16 cellular contexts compared by ENCODE assay signal in genomic region chr3:36525115-36525711, GRCh38.
DNase-seq lines count a peak whose midpoint lies in the region; ATAC-seq, FAIRE-seq and TF ChIP-seq lines count a peak whose summit lies in the region.
"Had no signal": no experiment of that assay in that cellular context is flagged by ENCODE, and none has a peak within 500 bp of the region (broad histone marks: within the 10 kb centered on the region; RNA-seq: fewer than 3 reads in every experiment).

No MANE protein-coding gene starts in this region.

- H3K36me3 Mint-ChIP-seq in CD4-positive, alpha-beta memory T cell = no peaks in the 10 kb centered on the region

- H3K27me3 ChIP-seq in liver (ENCODE audit: control insufficient read depth in 4 of 4, insufficient read depth in 4 of 4, low read length in 3 of 4) = peaks cover 0 to 5% (median 0%) of the 10 kb centered on the region in 4 donors
- H3K27me3 ChIP-seq in HepG2 (ENCODE audit: control insufficient read depth in 1 of 2, insufficient read depth in 2 of 2, low read length in 2 of 2) = no peaks in the 10 kb centered on the region
- no peaks in the 10 kb centered on the region for H3K27me3 ChIP-seq in CD4-positive, alpha-beta memory T cell (ENCODE audit: insufficient read depth, low read length)
- H3K27me3 ChIP-seq: tibial artery had no signal

- H3K9ac ChIP-seq in liver (ENCODE audit: low read depth in 1 of 2, low read length in 2 of 2) = no peak overlapping the region
- H3K9ac ChIP-seq in HepG2 (ENCODE audit: insufficient read depth, low read depth, low read length) = no peak overlapping the region

- H3K4me1 ChIP-seq in liver (ENCODE audit: control insufficient read depth in 4 of 4, insufficient read depth in 4 of 4, low read length in 3 of 4) = no peaks in the 10 kb centered on the region
- H3K4me1 ChIP-seq in HepG2 (ENCODE audit: insufficient read depth, low read length) = no peaks in the 10 kb centered on the region
- H3K4me1 ChIP-seq in CD4-positive, alpha-beta memory T cell (ENCODE audit: insufficient read depth, low read length) = no peaks in the 10 kb centered on the region

- H3K9me3 ChIP-seq in liver (ENCODE audit: control insufficient read depth in 4 of 4, low read length in 3 of 4) (no peaks in the 10 kb centered on the region), HepG2 (ENCODE audit: low read length) (no peaks in the 10 kb centered on the region)
- no peaks in the 10 kb centered on the region for H3K9me3 ChIP-seq in CD4-positive, alpha-beta memory T cell (ENCODE audit: control insufficient read depth in 1 of 2, low read length in 2 of 2)
- H3K9me3 ChIP-seq: tibial artery had no signal

- ATAC-seq in HepG2 (no peak), HG03354 (IDR thresholded peaks at IDR 0.05; ENCODE audit: poor library complexity, severe bottlenecking, unreplicated experiment) (no peak), GM18498 (IDR thresholded peaks at IDR 0.05; ENCODE audit: unreplicated experiment) (no peak)
- ATAC-seq: activated CD8-positive, alpha-beta T cell treated with anti-CD3 and anti-CD28 coated beads for 36 hours; sciatic nerve had no signal

- TF ChIP-seq RAD21 in liver (IDR thresholded peaks at IDR 0.05) = no peak
- no peak for TF ChIP-seq RAD21 in HepG2 (CRISPR knock-in tag; IDR thresholded peaks at IDR 0.05)

- no peak for FAIRE-seq in HepG2 (lab: Jason Lieb, UNC)

- CTCF ChIA-PET in HepG2 (lab: Yijun Ruan, JAX; ENCODE audit: low intra/inter-chr PET ratio, low total read pairs) = no interaction called here
- CTCF ChIA-PET in CD4-positive, alpha-beta memory T cell (lab: Charles Lee; ENCODE audit: partially characterized antibody) = no interaction called here

- no peak overlapping the region for H3K4me2 ChIP-seq in HepG2 (ENCODE audit: low read depth, low read length)

- intact Hi-C loops in HepG2 (cut with micrococcal nuclease; ENCODE audit: unreplicated experiment) = no loop called here
- intact Hi-C loops in CD4-positive, alpha-beta memory T cell (cut with micrococcal nuclease) = no loop called here

- in situ Hi-C loops in HepG2 (cut with HindIII; ENCODE audit: extremely low pct_ligation_motif_present, low pct_unique_long_range_greater_than_20kb) = loop anchor here (25.0 kb wide), 1 partner anchor 388 kb away; no protein-coding TSS in a partner anchor

- H3K4me3 ChIP-seq in liver (ENCODE audit: low read depth in 1 of 3, low read length in 3 of 3) (no peak overlapping the region), HepG2 (replicated peaks in 1 of 3; ENCODE audit: insufficient read depth in 1 of 3, low read depth in 2 of 3, low read length in 3 of 3) (no peak overlapping the region)
- no peak overlapping the region for H3K4me3 ChIP-seq in CD4-positive, alpha-beta memory T cell (ENCODE audit: low read length in 2 of 2)
- H3K4me3 ChIP-seq: coronary artery, tibial artery had no signal

- TF ChIP-seq POLR2A in HepG2 (IDR thresholded peaks at IDR 0.05; ENCODE audit: insufficient read depth in 1 of 2, low read depth in 2 of 2, low read length in 2 of 2) = no peak

- H3K27ac ChIP-seq in liver (ENCODE audit: low read depth in 1 of 2, low read length in 2 of 2) = no peak overlapping the region
- no peak overlapping the region for H3K27ac ChIP-seq in HepG2 (ENCODE audit: extremely low read length, insufficient read depth, low read length)
- H3K27ac ChIP-seq in CD4-positive, alpha-beta memory T cell (ENCODE audit: low read depth, low read length) = no peak overlapping the region
- H3K27ac ChIP-seq: coronary artery, tibial artery had no signal

- POLR2A ChIA-PET in HepG2 (lab: Yijun Ruan, JAX) = no interaction called here
- POLR2A ChIA-PET in CD4-positive, alpha-beta memory T cell (lab: Charles Lee; ENCODE audit: partially characterized antibody) = no interaction called here

- DNase-seq in HepG2 (ENCODE audit: low spot score) = no peak
- DNase-seq in astrocyte of the hippocampus (ENCODE audit: low read depth, low spot score) = peak; percentile 85
- DNase-seq in glomerular visceral epithelial cell (ENCODE audit: extremely low spot score) = peak; percentile 30
- no peak for DNase-seq in HPDE6-E6E7 (ENCODE audit: extremely low spot score)
- DNase-seq in CD4-positive, alpha-beta memory T cell = no peak
- DNase-seq: activated CD8-positive, alpha-beta T cell treated with anti-CD3 and anti-CD28 coated beads for 36 hours; activated naive CD4-positive, alpha-beta T cell; NCI-H146; NK-92 treated with Interleukin-12 subunit alpha and Interleukin-12 subunit beta, amount 100 ng/mL, for 24 hours; tibial artery had no signal

- WGBS in liver = 41% methylated on average over 1 of the region's 1 CpG
- WGBS in HepG2 (ENCODE audit: low lambda C conversion rate) = 0% methylated on average over 1 of the region's 1 CpG

- H3K36me3 ChIP-seq in liver (ENCODE audit: control insufficient read depth in 4 of 4, insufficient read depth in 3 of 4, low read depth in 1 of 4, low read length in 3 of 4) (no peaks in the 10 kb centered on the region), HepG2 (replicated peaks in 1 of 2; ENCODE audit: control insufficient read depth in 1 of 2, insufficient read depth in 2 of 2, low read length in 2 of 2) (no peaks in the 10 kb centered on the region)
- H3K36me3 ChIP-seq in CD4-positive, alpha-beta memory T cell (ENCODE audit: insufficient read depth, low read length) = no peaks in the 10 kb centered on the region
- H3K36me3 ChIP-seq: tibial artery had no signal

- H3K27me3 Mint-ChIP-seq in CD4-positive, alpha-beta memory T cell = peaks cover 0 to 2% of the 10 kb centered on the region in 2 donors
- H3K27me3 Mint-ChIP-seq: activated CD8-positive, alpha-beta T cell treated with anti-CD3 and anti-CD28 coated beads for 36 hours had no signal

- no peak overlapping the region for H3K4me3 Mint-ChIP-seq in CD4-positive, alpha-beta memory T cell
- H3K4me3 Mint-ChIP-seq: activated CD8-positive, alpha-beta T cell treated with anti-CD3 and anti-CD28 coated beads for 36 hours; T-helper 1 cell treated with Interleukin-12 subunit alpha and Interleukin-12 subunit beta and Interleukin-4 antibody, amounts not matched to agents 30 μg/mL and 1 μg/mL, for 36 hours had no signal

- no peak for TF ChIP-seq CTCF in liver (IDR thresholded peaks at IDR 0.05; ENCODE audit: low read depth, low read length, missing input control)
- no peak for TF ChIP-seq CTCF in HepG2 (CRISPR knock-in tag; IDR thresholded peaks at IDR 0.05)

- no TSS peak for BruUV-seq in HepG2 (replicated peaks; lab: Mats Ljungman, UMichigan)

- H4K20me1 ChIP-seq in HepG2 (ENCODE audit: insufficient read depth, low read length) = no peaks in the 10 kb centered on the region

- no peak overlapping the region for H3K27ac Mint-ChIP-seq in CD4-positive, alpha-beta memory T cell
- H3K27ac Mint-ChIP-seq: activated CD8-positive, alpha-beta T cell treated with anti-CD3 and anti-CD28 coated beads for 36 hours; T-helper 1 cell treated with Interleukin-12 subunit alpha and Interleukin-12 subunit beta and Interleukin-4 antibody, amounts not matched to agents 30 μg/mL and 1 μg/mL, for 36 hours had no signal

- peaks cover 0 to 2% (median 0%) of the 10 kb centered on the region in 8 donors for H3K9me3 Mint-ChIP-seq in CD4-positive, alpha-beta memory T cell
- H3K9me3 Mint-ChIP-seq: activated CD8-positive, alpha-beta T cell treated with anti-CD3 and anti-CD28 coated beads for 36 hours; T-helper 1 cell treated with Interleukin-12 subunit alpha and Interleukin-12 subunit beta and Interleukin-4 antibody, amounts not matched to agents 30 μg/mL and 1 μg/mL, for 36 hours had no signal

- TF ChIP-seq EP300 in HepG2 (IDR thresholded peaks at IDR 0.05; ENCODE audit: low read depth in 2 of 2, low read length in 2 of 2) (no peak), HepG2 (CRISPR knock-in tag; IDR thresholded peaks at IDR 0.05; ENCODE audit: borderline replicate concordance) (no peak)

- H2AFZ ChIP-seq in HepG2 (ENCODE audit: low read length) = no peak overlapping the region

- no peaks in the 10 kb centered on the region for H3K79me2 ChIP-seq in HepG2 (ENCODE audit: insufficient read depth, low read length)

- H3K4me1 Mint-ChIP-seq in CD4-positive, alpha-beta memory T cell = no peaks in the 10 kb centered on the region

TF ChIP-seq in liver, 16 proteins besides CTCF, POLR2A, EP300 and RAD21:
- TF ChIP-seq JUND (IDR thresholded peaks at IDR 0.05) (no peak), RXRA (IDR thresholded peaks at IDR 0.05) (peak; percentile 7 to 45), MAX (IDR thresholded peaks at IDR 0.05) (no peak), GABPA (IDR thresholded peaks at IDR 0.05 in 1 of 2, conservative IDR thresholded peaks at IDR 0.05 in 1 of 2) (no peak)

TF ChIP-seq in HepG2, 621 proteins besides CTCF, POLR2A, EP300 and RAD21:
- TF ChIP-seq ZNF10 (CRISPR knock-in tag; IDR thresholded peaks at IDR 0.05; ENCODE audit: borderline replicate concordance, low read depth) = no peak
TF ChIP-seq in HepG2: peak in this region for 0.

Comparison
In these comparisons a context has a peak if more than half of its experiments do, and no peak if none do; other contexts are left out.
1. DNase-seq: peak in astrocyte of the hippocampus (single experiment) and glomerular visceral epithelial cell (single experiment); none in HepG2 (single experiment), HPDE6-E6E7 (single experiment) and CD4-positive, alpha-beta memory T cell (0 of 5).